Comparison of ENCODE assay signal across 10 cellular contexts in the genomic region with DNA sequence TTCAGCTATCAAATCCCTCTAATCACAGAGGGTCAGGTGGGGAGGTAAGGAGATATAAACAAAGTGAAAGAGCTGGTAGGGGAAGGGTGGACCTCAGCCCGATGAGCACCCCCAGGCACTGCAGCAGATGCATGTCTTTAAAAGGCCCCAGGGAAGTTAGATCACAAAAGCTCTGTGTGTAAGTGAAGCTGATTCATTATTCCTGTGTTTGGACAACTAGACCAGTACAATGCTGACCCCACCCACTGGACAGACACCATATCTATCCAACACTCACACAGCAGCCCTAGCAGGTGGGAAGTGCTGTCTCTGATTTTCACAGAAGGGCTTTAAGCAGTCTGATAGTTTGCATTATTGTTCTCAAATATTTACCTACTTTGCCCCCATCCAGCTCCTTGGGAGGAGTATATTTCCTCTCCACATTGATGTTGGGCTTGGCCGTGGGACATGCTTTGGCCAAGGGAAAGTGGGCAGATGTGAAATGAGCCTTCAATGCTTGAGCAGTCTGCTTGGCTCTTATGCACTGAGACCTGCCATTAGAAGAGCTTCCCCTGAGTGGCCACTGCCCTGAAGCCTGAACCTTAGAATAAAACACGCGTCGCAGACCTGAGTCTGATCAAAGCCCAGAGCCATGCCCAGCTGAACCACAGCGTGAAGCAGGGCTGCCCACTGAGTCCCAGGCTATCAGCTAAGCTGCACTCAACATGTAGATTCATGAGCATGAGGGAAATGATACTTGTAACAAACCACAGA.
DNase-seq lines count a peak whose midpoint lies in the region; ATAC-seq and TF ChIP-seq lines count a peak whose summit lies in the region.
"Had no signal": no experiment of that assay in that cellular context is flagged by ENCODE, and none has a peak within 500 bp of the region (broad histone marks: within the 10 kb centered on the region; RNA-seq: fewer than 3 reads in every experiment).

No MANE protein-coding gene starts in this region.

- peaks cover 5% of the 10 kb centered on the region; the same call in 1 of the 2 replicates for H3K27me3 Mint-ChIP-seq in HFFc6 (ENCODE audit: insufficient read depth)

- peak overlapping the region; percentile 79 for H3K4me3 Mint-ChIP-seq in HFFc6

- POLR2A ChIA-PET in PC-3 (lab: Charles Lee; ENCODE audit: unreplicated experiment) = no interaction called here

- H3K27ac ChIP-seq in PC-3 (ENCODE audit: low read length) = peak overlapping the region; percentile 47
- peak overlapping the region; percentile 90 for H3K27ac ChIP-seq in smooth muscle cell (ENCODE audit: low read depth)
- H3K27ac ChIP-seq in spleen = no peak overlapping the region
- no peak overlapping the region for H3K27ac ChIP-seq in substantia nigra (ENCODE audit: low read depth, low read length, poor library complexity, severe bottlenecking)
- H3K27ac ChIP-seq: ascending aorta had no signal

- H2AFZ ChIP-seq in PC-3 (ENCODE audit: low read length) = no peak overlapping the region
- no peak overlapping the region for H2AFZ ChIP-seq in smooth muscle cell (ENCODE audit: low read depth)

- H3K27me3 ChIP-seq in PC-3 (ENCODE audit: low read length) (no peaks in the 10 kb centered on the region), smooth muscle cell (ENCODE audit: low read depth) (no peaks in the 10 kb centered on the region), spleen (replicated peaks in 1 of 7) (peaks cover 0 to 24% (median 0%) of the 10 kb centered on the region in 7 donors)
- H3K27me3 ChIP-seq: ascending aorta had no signal

- peak overlapping the region; percentile 95 for H3K27ac Mint-ChIP-seq in HFFc6

- H3K4me2 ChIP-seq in PC-3 (ENCODE audit: low read length) (peak overlapping the region; percentile 50), smooth muscle cell (peak overlapping the region; percentile 27)

- H4K20me1 ChIP-seq in PC-3 (ENCODE audit: low read length) (no peaks in the 10 kb centered on the region), smooth muscle cell (ENCODE audit: low read depth) (no peaks in the 10 kb centered on the region)

- no peaks in the 10 kb centered on the region for H3K9me2 ChIP-seq in PC-3 (replicated peaks; ENCODE audit: low read length)

- TF ChIP-seq POLR2A in spleen (IDR thresholded peaks at IDR 0.05) = no peak

- H3K4me1 Mint-ChIP-seq in HFFc6 (ENCODE audit: low read depth) = peaks cover 66% of the 10 kb centered on the region

- H3K9me3 Mint-ChIP-seq in HFFc6 = no peaks in the 10 kb centered on the region

- peak; percentile 25; the same call in 1 of the 2 replicates for TF ChIP-seq CTCF in HFFc6 (IDR thresholded peaks at IDR 0.05)
- no peak for TF ChIP-seq CTCF in PC-3 (conservative IDR thresholded peaks at IDR 0.05; ENCODE audit: low read depth, low read length)
- TF ChIP-seq CTCF in fibroblast of pulmonary artery (IDR thresholded peaks at IDR 0.05; ENCODE audit: low read length, missing control alignments) = no peak
- TF ChIP-seq CTCF in smooth muscle cell (IDR thresholded peaks at IDR 0.05; ENCODE audit: borderline replicate concordance, insufficient read depth, poor library complexity, severe bottlenecking) = no peak
- TF ChIP-seq CTCF in spleen (IDR thresholded peaks at IDR 0.05 in 8 of 11, conservative IDR thresholded peaks at IDR 0.05 in 3 of 11) = no peak

- no peaks in the 10 kb centered on the region for H3F3A ChIP-seq in PC-3 (ENCODE audit: low read length, unreplicated experiment)
- H3F3A ChIP-seq in smooth muscle cell (ENCODE audit: low read depth) = peaks cover 26% of the 10 kb centered on the region

- DNase-seq in HFFc6 (peak; percentile 83), PC-3 (peak; percentile 87), fibroblast of pulmonary artery (ENCODE audit: low read depth) (peak; percentile 56), smooth muscle cell (lab: John Stamatoyannopoulos, UW; ENCODE audit: unreplicated experiment) (no peak), NCI-H187 (lab: John Stamatoyannopoulos, UW) (no peak), spleen (no peak), substantia nigra (lab: John Stamatoyannopoulos, UW) (no peak)
- DNase-seq: GF-D8; stimulated activated CD4-positive, alpha-beta T cell treated with anti-CD3 and anti-CD28 coated beads, Interleukin-15, amount 100 ng/mL, for 24 hours had no signal

- CTCF ChIA-PET in PC-3 (lab: Charles Lee) = interaction anchor here (0.6 kb wide), 2 partner anchors 30 to 949 kb away, joined by 3 to 4 read pairs; no protein-coding TSS in a partner anchor

- peak; percentile 90 for ATAC-seq in PC-3

- BruUV-seq in PC-3 (replicated peaks; lab: Mats Ljungman, UMichigan) = no TSS peak

- H3K4me3 ChIP-seq in PC-3 (ENCODE audit: low read length) (no peak overlapping the region), fibroblast of pulmonary artery (replicated peaks; ENCODE audit: low read depth, low read length) (no peak overlapping the region), smooth muscle cell (no peak overlapping the region), spleen (no peak overlapping the region)
- H3K4me3 ChIP-seq: ascending aorta had no signal

- H3K36me3 ChIP-seq in PC-3 (ENCODE audit: low read depth, low read length) (no peaks in the 10 kb centered on the region), smooth muscle cell (ENCODE audit: low read depth) (no peaks in the 10 kb centered on the region), spleen (no peaks in the 10 kb centered on the region)
- H3K36me3 ChIP-seq: ascending aorta had no signal

- 80% methylated on average over 6 of the region's 6 CpGs for WGBS in smooth muscle cell (ENCODE audit: low lambda C conversion rate)
- WGBS in spleen, 5 donors = 79 to 89% (median 84%) methylated on average over 6 of the region's 6 CpGs

- H3K79me2 ChIP-seq in PC-3 (ENCODE audit: low read length) (no peaks in the 10 kb centered on the region), smooth muscle cell (ENCODE audit: low read depth) (no peaks in the 10 kb centered on the region)

- H3K9ac ChIP-seq in PC-3 (ENCODE audit: low read length) (no peak overlapping the region), smooth muscle cell (ENCODE audit: low read depth) (peak overlapping the region; percentile 14)

- no peaks in the 10 kb centered on the region for H3K36me3 Mint-ChIP-seq in HFFc6 (ENCODE audit: low read depth)

- intact Hi-C loops in PC-3 (cut with micrococcal nuclease) = no loop called here
- intact Hi-C loops in spleen (cut with DNase I; ENCODE audit: low total_unique reads) = no loop called here

- H3K9me3 ChIP-seq in PC-3 (ENCODE audit: low read length) = no peaks in the 10 kb centered on the region
- no peaks in the 10 kb centered on the region for H3K9me3 ChIP-seq in smooth muscle cell (replicated peaks; ENCODE audit: low read depth)
- peaks cover 0 to 6% (median 0%) of the 10 kb centered on the region in 8 donors for H3K9me3 ChIP-seq in spleen
- H3K9me3 ChIP-seq: ascending aorta had no signal

- H3K4me1 ChIP-seq in PC-3 (ENCODE audit: insufficient read depth, low read length) (peaks cover 47% of the 10 kb centered on the region), smooth muscle cell (ENCODE audit: low read depth) (peaks cover 38% of the 10 kb centered on the region), spleen (no peaks in the 10 kb centered on the region)
- H3K4me1 ChIP-seq: ascending aorta had no signal

Comparison
In these comparisons a context has a peak if more than half of its experiments do, and no peak if none do; other contexts are left out.
1. DNase-seq: peak in HFFc6 (single experiment), PC-3 (single experiment) and fibroblast of pulmonary artery (single experiment); none in smooth muscle cell (single experiment), NCI-H187 (0 of 2), spleen (single experiment) and substantia nigra (0 of 49).
2. H3K27ac ChIP-seq: peak in PC-3 (single experiment) and smooth muscle cell (single experiment); none in spleen (0 of 8) and substantia nigra (single experiment).